Comparison of ENCODE assay signal across 15 cellular contexts in genomic region chr10:113922787-113923570, GRCh38.
DNase-seq lines count a peak whose midpoint lies in the region; ATAC-seq, FAIRE-seq and TF ChIP-seq lines count a peak whose summit lies in the region.
"Had no signal": no experiment of that assay in that cellular context is flagged by ENCODE, and none has a peak within 500 bp of the region (broad histone marks: within the 10 kb centered on the region; RNA-seq: fewer than 3 reads in every experiment).

No MANE protein-coding gene starts in this region.

- peaks cover 15% of the 10 kb centered on the region for H3K27me3 Mint-ChIP-seq in activated CD4-positive, alpha-beta memory T cell treated with anti-CD3 and anti-CD28 coated beads for 36 hours

- no peak overlapping the region for H3K4me3 Mint-ChIP-seq in activated CD4-positive, alpha-beta memory T cell treated with anti-CD3 and anti-CD28 coated beads for 36 hours
- H3K4me3 Mint-ChIP-seq: T-helper 1 cell treated with Interleukin-12 subunit alpha and Interleukin-12 subunit beta and Interleukin-4 antibody, amounts not matched to agents 30 μg/mL and 1 μg/mL, for 36 hours had no signal

- H3K27ac ChIP-seq in C4-2B (peak overlapping the region; percentile 11; the same call in 1 of the 2 replicates), WERI-Rb-1 (no peak overlapping the region), HepG2 (ENCODE audit: extremely low read length, insufficient read depth, low read length) (no peak overlapping the region), suprapubic skin (no peak overlapping the region)

- no peak overlapping the region for H3K4me2 ChIP-seq in HepG2 (ENCODE audit: low read depth, low read length)

- H3K27me3 ChIP-seq in WERI-Rb-1 (ENCODE audit: insufficient read depth, low read depth, severe bottlenecking), result no peaks in the 10 kb centered on the region
- no peaks in the 10 kb centered on the region for H3K27me3 ChIP-seq in HepG2 (ENCODE audit: control insufficient read depth in 1 of 2, insufficient read depth in 2 of 2, low read length in 2 of 2)
- no peaks in the 10 kb centered on the region for H3K27me3 ChIP-seq in suprapubic skin

- H4K20me1 ChIP-seq in HepG2 (ENCODE audit: insufficient read depth, low read length), result no peaks in the 10 kb centered on the region

- BruUV-seq in HepG2 (replicated peaks; lab: Mats Ljungman, UMichigan), result no TSS peak

- no peak; the same call in 1 of the 2 replicates for TF ChIP-seq CTCF in C4-2B (conservative IDR thresholded peaks at IDR 0.05)
- peak; percentile 25 for TF ChIP-seq CTCF in GM13977 (IDR thresholded peaks at IDR 0.05; ENCODE audit: extremely low read depth, insufficient read depth, missing control alignments)
- TF ChIP-seq CTCF in WERI-Rb-1 (IDR thresholded peaks at IDR 0.05; ENCODE audit: low read depth, low read length), result peak; percentile 59
- peak; percentile 48 for TF ChIP-seq CTCF in HepG2 (CRISPR knock-in tag; IDR thresholded peaks at IDR 0.05)
- no peak for TF ChIP-seq CTCF in suprapubic skin (IDR thresholded peaks at IDR 0.05)

- H3K36me3 ChIP-seq in WERI-Rb-1, result no peaks in the 10 kb centered on the region
- H3K36me3 ChIP-seq in HepG2 (replicated peaks in 1 of 2; ENCODE audit: control insufficient read depth in 1 of 2, insufficient read depth in 2 of 2, low read length in 2 of 2), result no peaks in the 10 kb centered on the region
- no peaks in the 10 kb centered on the region for H3K36me3 ChIP-seq in suprapubic skin

- FAIRE-seq in HepG2 (lab: Jason Lieb, UNC), result no peak
- FAIRE-seq: astrocyte had no signal

- ATAC-seq in HepG2 (peak; percentile 82), sciatic nerve (no peak), GM21360 (IDR thresholded peaks at IDR 0.05; ENCODE audit: unreplicated experiment) (no peak)

- peaks cover 11% of the 10 kb centered on the region for H3K36me3 Mint-ChIP-seq in activated CD4-positive, alpha-beta memory T cell treated with anti-CD3 and anti-CD28 coated beads for 36 hours

- in situ Hi-C loops in GM13977 (cut with MboI; ENCODE audit: low pct_unique_long_range_greater_than_20kb, low sequenced_read_pairs, unreplicated experiment) (no loop called here), HepG2 (cut with HindIII; ENCODE audit: extremely low pct_ligation_motif_present, low pct_unique_long_range_greater_than_20kb) (no loop called here)

- no peak overlapping the region for H3K4me3 ChIP-seq in WERI-Rb-1 (ENCODE audit: low read depth, low read length)
- no peak overlapping the region for H3K4me3 ChIP-seq in HepG2 (replicated peaks in 1 of 3; ENCODE audit: insufficient read depth in 1 of 3, low read depth in 2 of 3, low read length in 3 of 3)
- no peak overlapping the region for H3K4me3 ChIP-seq in suprapubic skin

- no peak for DNase-seq in GM13977 (ENCODE audit: low spot score)
- DNase-seq in WERI-Rb-1, result peak; percentile 49
- no peak for DNase-seq in HepG2 (ENCODE audit: low spot score)
- no peak for DNase-seq in activated CD4-positive, alpha-beta memory T cell treated with anti-CD3 and anti-CD28 coated beads for 36 hours
- DNase-seq in sciatic nerve (ENCODE audit: low spot score), result no peak
- DNase-seq in suprapubic skin (ENCODE audit: low spot score in 2 of 2), result no peak
- DNase-seq: dermis blood vessel endothelial cell, hypothalamus, NCI-H1694, NCI-H510A treated with DMSO at 0.1 percent for 48 hours, occipital lobe had no signal

- TF ChIP-seq EP300 in HepG2 (IDR thresholded peaks at IDR 0.05; ENCODE audit: low read depth in 2 of 2, low read length in 2 of 2) (no peak), HepG2 (CRISPR knock-in tag; IDR thresholded peaks at IDR 0.05; ENCODE audit: borderline replicate concordance) (no peak), suprapubic skin (IDR thresholded peaks at IDR 0.05) (no peak)

- H3K4me1 ChIP-seq in HepG2 (ENCODE audit: insufficient read depth, low read length), result no peaks in the 10 kb centered on the region
- H3K4me1 ChIP-seq in suprapubic skin, result peaks cover 19% of the 10 kb centered on the region

- no peak for TF ChIP-seq RAD21 in HepG2 (CRISPR knock-in tag; IDR thresholded peaks at IDR 0.05)

- no peak for TF ChIP-seq POLR2A in HepG2 (IDR thresholded peaks at IDR 0.05; ENCODE audit: insufficient read depth in 1 of 2, low read depth in 2 of 2, low read length in 2 of 2)
- TF ChIP-seq POLR2A in suprapubic skin (IDR thresholded peaks at IDR 0.05), result no peak

- H3K79me2 ChIP-seq in HepG2 (ENCODE audit: insufficient read depth, low read length), result no peaks in the 10 kb centered on the region

- H3K27ac Mint-ChIP-seq in activated CD4-positive, alpha-beta memory T cell treated with anti-CD3 and anti-CD28 coated beads for 36 hours, result no peak overlapping the region
- H3K27ac Mint-ChIP-seq: T-helper 1 cell treated with Interleukin-12 subunit alpha and Interleukin-12 subunit beta and Interleukin-4 antibody, amounts not matched to agents 30 μg/mL and 1 μg/mL, for 36 hours had no signal

- intact Hi-C loops in HepG2 (cut with micrococcal nuclease; ENCODE audit: unreplicated experiment) (no loop called here), sciatic nerve (cut with DNase I) (no loop called here)
- intact Hi-C loops in activated CD4-positive, alpha-beta memory T cell treated with anti-CD3 and anti-CD28 coated beads for 36 hours (cut with micrococcal nuclease), result loop anchor here (10.0 kb wide), 1 partner anchor 128 kb away; no protein-coding TSS in a partner anchor

- POLR2A ChIA-PET in HepG2 (lab: Yijun Ruan, JAX), result no interaction called here
- POLR2A ChIA-PET in activated CD4-positive, alpha-beta memory T cell treated with anti-CD3 and anti-CD28 coated beads for 36 hours (lab: Charles Lee), result no interaction called here

- no peak overlapping the region for H2AFZ ChIP-seq in HepG2 (ENCODE audit: low read length)

- WGBS in HepG2 (ENCODE audit: low lambda C conversion rate), result 14% methylated on average over 8 of the region's 8 CpGs
- WGBS in suprapubic skin, result 51% methylated on average over 7 of the region's 8 CpGs

- peaks cover 4% of the 10 kb centered on the region for H3K9me3 ChIP-seq in WERI-Rb-1 (ENCODE audit: severe bottlenecking)
- H3K9me3 ChIP-seq in HepG2 (ENCODE audit: low read length), result no peaks in the 10 kb centered on the region
- no peaks in the 10 kb centered on the region for H3K9me3 ChIP-seq in suprapubic skin

- H3K9ac ChIP-seq in HepG2 (ENCODE audit: insufficient read depth, low read depth, low read length), result no peak overlapping the region

- H3K4me1 Mint-ChIP-seq in activated CD4-positive, alpha-beta memory T cell treated with anti-CD3 and anti-CD28 coated beads for 36 hours (ENCODE audit: low read depth), result no peaks in the 10 kb centered on the region

- peaks cover 12% of the 10 kb centered on the region for H3K9me3 Mint-ChIP-seq in activated CD4-positive, alpha-beta memory T cell treated with anti-CD3 and anti-CD28 coated beads for 36 hours

- CTCF ChIA-PET in HepG2 (lab: Yijun Ruan, JAX; ENCODE audit: low intra/inter-chr PET ratio, low total read pairs), result no interaction called here
- CTCF ChIA-PET in activated CD4-positive, alpha-beta memory T cell treated with anti-CD3 and anti-CD28 coated beads for 36 hours (lab: Charles Lee), result no interaction called here

TF ChIP-seq in HepG2, 621 proteins besides CTCF, POLR2A, EP300 and RAD21:
- TF ChIP-seq ARHGAP35 (CRISPR knock-in tag; IDR thresholded peaks at IDR 0.05; ENCODE audit: borderline replicate concordance), result no peak
- peak; percentile 39 for TF ChIP-seq STAG1 (CRISPR knock-in tag; IDR thresholded peaks at IDR 0.05)

Comparison
In these comparisons a context has a peak if more than half of its experiments do, and no peak if none do; other contexts are left out.
1. CTCF ChIP-seq: peak in GM13977 (single experiment), WERI-Rb-1 (single experiment) and HepG2 (single experiment); none in C4-2B (single experiment) and suprapubic skin (0 of 2).